8 cellular contexts compared by ENCODE assay signal in the genomic region with DNA sequence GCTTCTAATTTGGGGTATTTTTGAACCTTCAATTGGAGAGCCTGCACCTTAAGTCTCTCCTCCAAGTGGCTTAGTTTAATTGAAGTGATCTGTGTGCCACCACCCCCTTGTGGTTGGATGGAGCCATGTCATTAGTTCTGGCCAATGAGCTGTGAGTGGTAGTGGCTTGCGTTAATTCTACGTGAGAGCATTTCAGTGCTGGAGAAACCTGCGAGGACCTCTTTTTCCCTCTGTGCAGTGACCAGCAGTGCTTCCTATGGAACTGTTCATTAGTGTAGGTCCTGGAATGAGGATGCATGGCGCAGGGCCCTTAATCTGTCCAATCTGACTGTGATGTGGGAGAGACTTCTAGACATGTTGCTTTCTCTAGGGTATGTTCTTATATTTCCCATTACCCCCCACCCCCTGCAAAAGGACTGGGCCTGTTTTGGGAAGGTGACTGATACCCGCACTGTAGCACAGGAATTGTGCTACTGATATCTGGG. TPM values are rescaled to one million over a fixed set of nuclear protein-coding genes. Genes with fewer than 3 reads are reported as not detected.
DNase-seq lines count a peak whose midpoint lies in the region; ATAC-seq and TF ChIP-seq lines count a peak whose summit lies in the region.

No MANE protein-coding gene starts in this region.

- DNase-seq in DMS53 treated with DMSO at 0.1 percent for 48 hours (lab: John Stamatoyannopoulos, UW; ENCODE audit: unreplicated experiment) (peak; percentile 76), HUDEP-2 (lab: John Stamatoyannopoulos, UW; ENCODE audit: unreplicated experiment in 76 of 76) (peak in 64 of 76 experiments; percentile 4 to 73 (median 38)), RWPE2 (ENCODE audit: low spot score) (no peak), glutamatergic neuron (peak; percentile 66), psoas muscle (peak; percentile 44 to 56), NK-92 (lab: John Stamatoyannopoulos, UW; ENCODE audit: unreplicated experiment) (no peak)
- DNase-seq in activated naive CD4-positive, alpha-beta T cell treated with Interleukin-2 at 50 U/mL for 16 hours: peak; percentile 68

- no peak overlapping the region for H3K4me3 ChIP-seq in RWPE2 (ENCODE audit: severe bottlenecking)
- no peak overlapping the region for H3K4me3 ChIP-seq in psoas muscle

- TF ChIP-seq CTCF in RWPE2 (IDR thresholded peaks at IDR 0.05; ENCODE audit: poor library complexity, severe bottlenecking): peak; percentile 60
- peak; percentile 78 for TF ChIP-seq CTCF in glutamatergic neuron (IDR thresholded peaks at IDR 0.05; ENCODE audit: partially characterized antibody, unreplicated experiment)
- peak; percentile 83 for TF ChIP-seq CTCF in psoas muscle (IDR thresholded peaks at IDR 0.05)

- H3K4me1 ChIP-seq in RWPE2 (ENCODE audit: insufficient read depth, poor library complexity, severe bottlenecking): no peaks in the 10 kb centered on the region
- peaks cover 25% of the 10 kb centered on the region for H3K4me1 ChIP-seq in psoas muscle

- H3K27ac Mint-ChIP-seq in glutamatergic neuron (ENCODE audit: unreplicated experiment): peak overlapping the region; percentile 36

- H3K36me3 Mint-ChIP-seq in glutamatergic neuron (ENCODE audit: unreplicated experiment): peaks cover 4% of the 10 kb centered on the region

- ATAC-seq in GM21423 (IDR thresholded peaks at IDR 0.05; ENCODE audit: unreplicated experiment) (peak; percentile 42), RWPE2 (ENCODE audit: low read depth) (0 out of 3 replicates have a peak, but pooled peaks have one; percentile 7), psoas muscle (peak in 3 of 4 donors; percentile 49 to 54 (median 50))

- H3K9me3 Mint-ChIP-seq in glutamatergic neuron (ENCODE audit: unreplicated experiment): peaks cover 4% of the 10 kb centered on the region

- intact Hi-C loops in psoas muscle (cut with DNase I): loop anchor here (2.0 kb wide), 2 partner anchors 29 to 59 kb away; no protein-coding TSS in a partner anchor

- peaks cover 18% of the 10 kb centered on the region for H3K4me1 Mint-ChIP-seq in glutamatergic neuron (ENCODE audit: low read depth, unreplicated experiment)

- no peaks in the 10 kb centered on the region for H3K27me3 Mint-ChIP-seq in glutamatergic neuron (ENCODE audit: unreplicated experiment)

- H3K27ac ChIP-seq in RWPE2 (ENCODE audit: poor library complexity, severe bottlenecking) (no peak overlapping the region), psoas muscle (no peak overlapping the region)

- H3K9me3 ChIP-seq in RWPE2 (ENCODE audit: severe bottlenecking): no peaks in the 10 kb centered on the region
- no peaks in the 10 kb centered on the region for H3K9me3 ChIP-seq in psoas muscle

- peak overlapping the region; percentile 33 for H3K4me3 Mint-ChIP-seq in glutamatergic neuron (ENCODE audit: unreplicated experiment)

- H3K36me3 ChIP-seq in RWPE2 (ENCODE audit: low read depth) (peaks cover 14% of the 10 kb centered on the region), psoas muscle (ENCODE audit: insufficient read depth in 1 of 2, low read depth in 1 of 2) (peaks cover 4 to 12% of the 10 kb centered on the region in 2 donors)

- no peaks in the 10 kb centered on the region for H3K27me3 ChIP-seq in RWPE2 (ENCODE audit: insufficient read depth, poor library complexity, severe bottlenecking)
- no peaks in the 10 kb centered on the region for H3K27me3 ChIP-seq in psoas muscle (ENCODE audit: insufficient read depth in 3 of 3, low read length in 2 of 3)

- WGBS in psoas muscle, 3 donors: 42 to 47% (median 44%) methylated on average over 5 of the region's 5 CpGs

RNA-seq across cellular contexts. Expression of gene HILPDA, which starts 3.8 kb away (rescaled TPM):
- total RNA-seq in glutamatergic neuron (ENCODE audit: unreplicated experiment): 24.9 TPM
- total RNA-seq in psoas muscle: 1 to 10 TPM; 1.9 to 6.0 (median 2.8) TPM
- polyA plus RNA-seq in psoas muscle: 1 to 10 TPM; 4.1 to 9.7 (median 8.5) TPM

RNA-seq across cellular contexts. Expression of gene METTL2B, which starts 17.1 kb away (rescaled TPM):
- total RNA-seq in glutamatergic neuron (ENCODE audit: unreplicated experiment) (40.9 TPM), psoas muscle (10 to 100 TPM; 18.1 to 29.2 (median 21.8) TPM)
- polyA plus RNA-seq in psoas muscle: 10 to 100 TPM; 11.8 to 26.0 (median 24.2) TPM

RNA-seq across cellular contexts. Expression of gene IMPDH1, which starts 49.7 kb away (rescaled TPM):
- total RNA-seq in glutamatergic neuron (ENCODE audit: unreplicated experiment): 81.7 TPM
- 10 to 100 TPM in 1 of 4 donors, 1 to 10 TPM in 3; 6.2 to 10.3 (median 8.6) TPM for total RNA-seq in psoas muscle
- polyA plus RNA-seq in psoas muscle: 1 to 10 TPM; 5.6 to 8.8 (median 6.2) TPM

Comparison
In these comparisons a context has a peak if more than half of its experiments do, and no peak if none do; other contexts are left out.
1. DNase-seq: peak in DMS53 treated with DMSO at 0.1 percent for 48 hours (single experiment), HUDEP-2 (64 of 76), activated naive CD4-positive, alpha-beta T cell treated with Interleukin-2 at 50 U/mL for 16 hours (single experiment), glutamatergic neuron (single experiment) and psoas muscle (2 of 2); none in RWPE2 (single experiment) and NK-92 (single experiment).
2. Peak in every context shown above with its lines, with median percentiles within 50 percentile points of each other: ATAC-seq and CTCF ChIP-seq.